21 cellular contexts compared by ENCODE assay signal in the genomic region with DNA sequence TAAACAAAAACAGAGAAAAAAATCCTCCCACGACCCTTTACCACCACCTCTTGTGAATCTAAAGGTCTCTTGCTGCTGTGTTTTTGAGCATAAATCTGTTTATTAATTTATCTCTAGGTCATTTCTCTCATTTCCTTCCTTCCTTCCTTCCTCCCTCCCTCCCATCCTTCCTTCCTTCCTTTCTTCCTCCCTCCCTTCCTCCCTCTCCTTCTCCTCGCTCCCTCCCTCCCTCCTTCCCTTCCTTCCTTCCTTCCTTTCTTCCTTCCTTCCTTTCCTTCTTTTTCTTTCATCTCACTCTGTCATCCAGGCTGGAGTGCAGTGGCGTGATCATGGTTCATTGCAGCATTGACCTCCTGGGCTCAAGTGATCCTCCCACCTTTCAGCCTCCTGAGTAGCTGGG.
"Had no signal": no experiment of that assay in that cellular context is flagged by ENCODE, and none has a peak within 500 bp of the region (broad histone marks: within the 10 kb centered on the region; RNA-seq: fewer than 3 reads in every experiment).

No MANE protein-coding gene starts in this region.

- H3K36me3 Mint-ChIP-seq: activated naive CD8-positive, alpha-beta T cell treated with anti-CD3 and anti-CD28 coated beads, Interleukin-2, amount 10 ng/mL, durations not matched to agents 7 days and 5 days; T-cell had no signal

- H3K4me3 Mint-ChIP-seq: endodermal cell, nephron progenitor cell, T-cell had no signal

- H3K4me1 ChIP-seq: body of pancreas had no signal

- ATAC-seq: body of pancreas; SK-N-SH treated with all-trans-retinoic acid at 6 μM for 48 hours; stimulated activated naive CD8-positive, alpha-beta T cell treated with anti-CD3 and anti-CD28 coated beads, Interleukin-15, amount 100 ng/mL, for 72 hours; T-cell had no signal

- FAIRE-seq: colon, islet of Langerhans had no signal

- H3K9me3 Mint-ChIP-seq: activated naive CD8-positive, alpha-beta T cell treated with anti-CD3 and anti-CD28 coated beads, Interleukin-2, amount 10 ng/mL, durations not matched to agents 7 days and 5 days; endodermal cell; nephron progenitor cell; stimulated activated naive CD8-positive, alpha-beta T cell treated with anti-CD3 and anti-CD28 coated beads, Interleukin-15, amount 100 ng/mL, for 72 hours; T-cell had no signal

- H3K4me3 ChIP-seq: body of pancreas, lower lobe of right lung, suprapubic skin had no signal

- H3K27me3 ChIP-seq: body of pancreas had no signal

- H3K27ac ChIP-seq: body of pancreas, epithelial cell of prostate, lower lobe of right lung, suprapubic skin had no signal

- DNase-seq: activated CD4-positive, alpha-beta T cell treated with anti-CD3 and anti-CD28 coated beads, Interleukin-2, amount 50 U/mL, for 4 hours; activated naive CD8-positive, alpha-beta T cell treated with anti-CD3 and anti-CD28 coated beads, Interleukin-2, amount 10 ng/mL, durations not matched to agents 7 days and 5 days; central memory CD4-positive, alpha-beta T cell; endodermal cell; foreskin fibroblast; hippocampal formation; lower lobe of right lung; nephron progenitor cell; occipital lobe; retina; stimulated activated CD4-positive, alpha-beta T cell treated with anti-CD3 and anti-CD28 coated beads, Interleukin-12 subunit alpha, Interleukin-12 subunit beta, amount 100 ng/mL, for 4 hours; stimulated activated CD4-positive, alpha-beta T cell treated with anti-CD3 and anti-CD28 coated beads, Interleukin-1b, Interleukin-23, amount 100 ng/mL, for 48 hours; stimulated activated naive CD8-positive, alpha-beta T cell treated with anti-CD3 and anti-CD28 coated beads, Interleukin-15, amount 100 ng/mL, for 72 hours; T-cell; trophoblast cell had no signal

- H3K27ac Mint-ChIP-seq: activated naive CD8-positive, alpha-beta T cell treated with anti-CD3 and anti-CD28 coated beads, Interleukin-2, amount 10 ng/mL, durations not matched to agents 7 days and 5 days; endodermal cell had no signal

- H3K4me1 Mint-ChIP-seq: endodermal cell had no signal

- H3K9me3 ChIP-seq: body of pancreas, lower lobe of right lung, suprapubic skin had no signal

- H3K36me3 ChIP-seq: lower lobe of right lung, suprapubic skin had no signal
